In genomic region chr9:128190516-128191405, GRCh38 we compare ENCODE assay signal across 6 cellular contexts. TPM values are rescaled to one million over a fixed set of nuclear protein-coding genes. Genes with fewer than 3 reads are reported as not detected.
DNase-seq lines count a peak whose midpoint lies in the region; FAIRE-seq and TF ChIP-seq lines count a peak whose summit lies in the region.

No MANE protein-coding gene starts in this region.

- peak; percentile 10 for DNase-seq in NK-92 treated with Interleukin-12 subunit alpha and Interleukin-12 subunit beta, amount 100 ng/mL, for 24 hours (lab: John Stamatoyannopoulos, UW)
- DNase-seq in NK-92 (lab: John Stamatoyannopoulos, UW; ENCODE audit: unreplicated experiment), result no peak
- DNase-seq in keratinocyte (ENCODE audit: low read depth, low spot score), result no peak
- DNase-seq in GM13977 (ENCODE audit: low spot score), result no peak
- no peak for DNase-seq in NCI-H2107 (lab: John Stamatoyannopoulos, UW)

- H3K27me3 ChIP-seq in keratinocyte (ENCODE audit: control insufficient read depth, extremely low read depth, insufficient read depth, low read length), result no peaks in the 10 kb centered on the region

- no peak for FAIRE-seq in keratinocyte (lab: Jason Lieb, UNC)

- H3K4me3 Mint-ChIP-seq in T-helper 1 cell treated with Interleukin-12 subunit alpha and Interleukin-12 subunit beta and Interleukin-4 antibody, amounts not matched to agents 30 μg/mL and 1 μg/mL, for 36 hours, result peak overlapping the region; percentile 99

- dilution Hi-C loops in keratinocyte (cut with MboI; ENCODE audit: extremely low pct_ligation_motif_present, low sequenced_read_pairs), result no loop called here

- H3K79me2 ChIP-seq in keratinocyte (ENCODE audit: control insufficient read depth, insufficient read depth, low read length), result peaks cover 13% of the 10 kb centered on the region

- peaks cover 26% of the 10 kb centered on the region for H3K36me3 Mint-ChIP-seq in T-helper 1 cell treated with Interleukin-12 subunit alpha and Interleukin-12 subunit beta and Interleukin-4 antibody, amounts not matched to agents 30 μg/mL and 1 μg/mL, for 36 hours (ENCODE audit: low read depth)

- in situ Hi-C loops in GM13977 (cut with MboI; ENCODE audit: low pct_unique_long_range_greater_than_20kb, low sequenced_read_pairs, unreplicated experiment), result no loop called here

- H3K4me3 ChIP-seq in keratinocyte (ENCODE audit: control insufficient read depth in 2 of 3, extremely low read depth in 1 of 3, insufficient read depth in 2 of 3, low read depth in 1 of 3, low read length in 3 of 3), result peak overlapping the region; percentile 64 to 90 (median 85)

- no peaks in the 10 kb centered on the region for H3K27me3 Mint-ChIP-seq in T-helper 1 cell treated with Interleukin-12 subunit alpha and Interleukin-12 subunit beta and Interleukin-4 antibody, amounts not matched to agents 30 μg/mL and 1 μg/mL, for 36 hours (ENCODE audit: low read depth)

- H2AFZ ChIP-seq in keratinocyte (ENCODE audit: control insufficient read depth, low read length), result peak overlapping the region; percentile 87

- H3K9ac ChIP-seq in keratinocyte (ENCODE audit: control insufficient read depth, extremely low read depth, insufficient read depth, low read length), result peak overlapping the region; percentile 84

- no peaks in the 10 kb centered on the region for H3K9me3 Mint-ChIP-seq in T-helper 1 cell treated with Interleukin-12 subunit alpha and Interleukin-12 subunit beta and Interleukin-4 antibody, amounts not matched to agents 30 μg/mL and 1 μg/mL, for 36 hours

- TF ChIP-seq CTCF in keratinocyte (optimal IDR thresholded peaks at IDR 0.05 in 1 of 3, IDR thresholded peaks at IDR 0.05 in 1 of 3, conservative IDR thresholded peaks at IDR 0.05 in 1 of 3; ENCODE audit: extremely low read depth in 1 of 3, insufficient read depth in 2 of 3, low read length in 3 of 3) (no peak), GM13977 (IDR thresholded peaks at IDR 0.05; ENCODE audit: extremely low read depth, insufficient read depth, missing control alignments) (no peak)

- H3K9me1 ChIP-seq in keratinocyte (ENCODE audit: control insufficient read depth, extremely low read depth, insufficient read depth, low read length), result no peaks in the 10 kb centered on the region

- H4K20me1 ChIP-seq in keratinocyte (ENCODE audit: control insufficient read depth, extremely low read depth, insufficient read depth, low read length), result no peaks in the 10 kb centered on the region

- peak overlapping the region; percentile 52 for H3K27ac ChIP-seq in keratinocyte (ENCODE audit: control insufficient read depth, insufficient read depth, low read length)

- peak overlapping the region; percentile 92 for H3K27ac Mint-ChIP-seq in T-helper 1 cell treated with Interleukin-12 subunit alpha and Interleukin-12 subunit beta and Interleukin-4 antibody, amounts not matched to agents 30 μg/mL and 1 μg/mL, for 36 hours

- peaks cover 13 to 14% of the 10 kb centered on the region in 2 experiments for H3K36me3 ChIP-seq in keratinocyte (ENCODE audit: control insufficient read depth in 2 of 2, extremely low read depth in 1 of 2, insufficient read depth in 2 of 2, low read length in 2 of 2)

- H3K4me2 ChIP-seq in keratinocyte (ENCODE audit: control insufficient read depth, extremely low read depth, insufficient read depth, low read depth, low read length), result peak overlapping the region; percentile 92

- peaks cover 9% of the 10 kb centered on the region for H3K4me1 ChIP-seq in keratinocyte (ENCODE audit: control insufficient read depth, extremely low read depth, insufficient read depth, low read length)

- peaks cover 23% of the 10 kb centered on the region for H3K4me1 Mint-ChIP-seq in T-helper 1 cell treated with Interleukin-12 subunit alpha and Interleukin-12 subunit beta and Interleukin-4 antibody, amounts not matched to agents 30 μg/mL and 1 μg/mL, for 36 hours (ENCODE audit: low read depth)

- H3K9me3 ChIP-seq in keratinocyte (ENCODE audit: control insufficient read depth, low read depth, low read length), result no peaks in the 10 kb centered on the region

RNA-seq across cellular contexts. Expression of gene CIZ1, which starts 0.6 kb away (rescaled TPM):
- polyA plus RNA-seq in keratinocyte, result 23.5 to 30.9 TPM (median 28.1 TPM) in 3 replicates
- polyA plus RNA-seq in keratinocyte (2011; ENCODE audit: low read depth), result 102 TPM
- 24.6 and 44.2 TPM in 2 replicates for polyA plus RNA-seq in keratinocyte (2011; cell fraction: cytosol; rRNA removed)
- 61.0 and 78.9 TPM in 2 replicates for polyA plus RNA-seq in keratinocyte (2011; cell fraction: nucleus; rRNA removed)
- 68.4 and 90.5 TPM in 2 replicates for polyA plus RNA-seq in keratinocyte (2012; ENCODE audit: low replicate concordance)
- polyA minus RNA-seq in keratinocyte, result 47.5 to 170 TPM (median 51.2 TPM) in 3 replicates
- polyA minus RNA-seq in keratinocyte (2011; cell fraction: cytosol; rRNA and poly(A)+ RNA removed), result 52.4 TPM
- polyA minus RNA-seq in keratinocyte (2011; cell fraction: nucleus; rRNA and poly(A)+ RNA removed), result 21.5 and 21.9 TPM in 2 replicates

RNA-seq across cellular contexts. Expression of gene DNM1, which starts 12.4 kb away (rescaled TPM):
- 0.25 to 0.34 TPM (median 0.31 TPM) in 3 replicates for polyA plus RNA-seq in keratinocyte
- 1.6 TPM for polyA plus RNA-seq in keratinocyte (2011; ENCODE audit: low read depth)
- 0.06 and 0.13 TPM in 2 replicates for polyA plus RNA-seq in keratinocyte (2011; cell fraction: cytosol; rRNA removed)
- polyA plus RNA-seq in keratinocyte (2011; cell fraction: nucleus; rRNA removed), result 1.1 and 2.1 TPM in 2 replicates
- 0.60 and 1.5 TPM in 2 replicates for polyA plus RNA-seq in keratinocyte (2012; ENCODE audit: low replicate concordance)
- 0.59 to 0.96 TPM (median 0.64 TPM) in 3 replicates for polyA minus RNA-seq in keratinocyte
- polyA minus RNA-seq in keratinocyte (2011; cell fraction: cytosol; rRNA and poly(A)+ RNA removed), result 0.38 TPM
- 0.53 and 0.93 TPM in 2 replicates for polyA minus RNA-seq in keratinocyte (2011; cell fraction: nucleus; rRNA and poly(A)+ RNA removed)

RNA-seq across cellular contexts. Expression of gene BBLN, which starts 30.7 kb away (rescaled TPM):
- 35.9 to 89.0 TPM (median 50.9 TPM) in 3 replicates for polyA plus RNA-seq in keratinocyte
- polyA plus RNA-seq in keratinocyte (2011; ENCODE audit: low read depth), result 10.4 TPM
- polyA plus RNA-seq in keratinocyte (2011; cell fraction: cytosol; rRNA removed), result 52.8 and 158 TPM in 2 replicates
- 24.0 and 27.2 TPM in 2 replicates for polyA plus RNA-seq in keratinocyte (2011; cell fraction: nucleus; rRNA removed)
- 69.5 and 195 TPM in 2 replicates for polyA plus RNA-seq in keratinocyte (2012; ENCODE audit: low replicate concordance)
- polyA minus RNA-seq in keratinocyte, result 8.2 to 24.0 TPM (median 11.0 TPM) in 3 replicates
- polyA minus RNA-seq in keratinocyte (2011; cell fraction: cytosol; rRNA and poly(A)+ RNA removed), result 158 TPM
- polyA minus RNA-seq in keratinocyte (2011; cell fraction: nucleus; rRNA and poly(A)+ RNA removed), result 15.7 and 17.5 TPM in 2 replicates

RNA-seq across cellular contexts. Expression of gene LCN2, which starts 41.5 kb away (rescaled TPM):
- 28.9 to 77.4 TPM (median 67.4 TPM) in 3 replicates for polyA plus RNA-seq in keratinocyte
- polyA plus RNA-seq in keratinocyte (2011; ENCODE audit: low read depth), result 191 TPM
- 131 and 203 TPM in 2 replicates for polyA plus RNA-seq in keratinocyte (2011; cell fraction: cytosol; rRNA removed)
- polyA plus RNA-seq in keratinocyte (2011; cell fraction: nucleus; rRNA removed), result 209 and 300 TPM in 2 replicates
- 59.4 and 461 TPM in 2 replicates for polyA plus RNA-seq in keratinocyte (2012; ENCODE audit: low replicate concordance)
- 24.6 to 108 TPM (median 50.3 TPM) in 3 replicates for polyA minus RNA-seq in keratinocyte
- polyA minus RNA-seq in keratinocyte (2011; cell fraction: cytosol; rRNA and poly(A)+ RNA removed), result 101 TPM
- 71.9 and 103 TPM in 2 replicates for polyA minus RNA-seq in keratinocyte (2011; cell fraction: nucleus; rRNA and poly(A)+ RNA removed)
